In the genomic region with DNA sequence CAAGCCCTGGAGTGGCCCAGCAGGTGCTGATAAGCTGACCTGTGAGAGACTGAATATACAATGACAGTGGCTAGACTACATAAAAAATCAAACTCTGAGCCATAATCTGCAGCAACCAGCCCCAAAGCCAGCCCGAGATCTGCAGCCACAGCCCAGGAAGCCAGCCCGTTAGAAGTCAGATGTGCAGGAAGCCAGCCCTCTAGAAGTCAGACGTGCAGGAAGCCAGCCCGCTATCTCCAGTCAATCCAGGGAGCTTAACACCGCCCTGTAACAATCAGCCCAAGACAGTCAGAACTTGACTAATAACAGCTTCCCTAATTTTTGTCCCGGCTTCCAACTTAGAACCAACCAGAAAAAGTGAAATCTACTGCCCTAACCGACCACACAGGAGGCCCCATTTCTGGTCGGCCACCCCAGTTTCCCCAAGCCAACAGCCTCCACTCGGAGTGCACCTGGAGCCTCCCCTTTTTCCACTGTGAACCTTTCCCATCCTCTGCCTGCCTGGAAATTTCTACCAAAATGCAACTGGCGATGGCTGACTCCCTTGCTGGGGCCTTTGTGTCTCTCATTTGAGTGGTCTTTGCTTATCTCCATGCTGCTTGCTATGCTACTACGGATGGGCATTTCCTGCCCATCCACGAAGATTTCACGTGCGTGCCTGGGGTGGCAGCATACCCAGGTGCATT, we compare ENCODE assay signal across 27 cellular contexts.
"Had no signal": no experiment of that assay in that cellular context is flagged by ENCODE, and none has a peak within 500 bp of the region (broad histone marks: within the 10 kb centered on the region; RNA-seq: fewer than 3 reads in every experiment).

No MANE protein-coding gene starts in this region.

- H3K27me3 ChIP-seq: esophagus squamous epithelium, neutrophil, right atrium auricular region, suprapubic skin, transverse colon, upper lobe of right lung, uterus had no signal

- ATAC-seq: heart right ventricle; left colon; left ventricle myocardium superior; lower lobe of right lung; natural killer cell; sciatic nerve; stimulated activated naive CD8-positive, alpha-beta T cell treated with anti-CD3 and anti-CD28 coated beads, Interleukin-15, amount 100 ng/mL, for 72 hours; upper lobe of right lung had no signal

- DNase-seq: dermis blood vessel endothelial cell; effector memory CD4-positive, alpha-beta T cell; esophagus squamous epithelium; foreskin melanocyte; glutamatergic neuron; heart right ventricle; hippocampal formation; left colon; left ventricle myocardium superior; lower lobe of right lung; natural killer cell; stimulated activated CD4-positive, alpha-beta T cell treated with anti-CD3 and anti-CD28 coated beads, Interleukin-12 subunit alpha, Interleukin-12 subunit beta, amount 100 ng/mL, for 4 hours; stimulated activated CD4-positive, alpha-beta T cell treated with anti-CD3 and anti-CD28 coated beads, Interleukin-1b, Interleukin-23, amount 100 ng/mL, for 48 hours; stimulated activated CD4-positive, alpha-beta T cell treated with anti-CD3 and anti-CD28 coated beads, Interleukin-4, amount 100 ng/mL, for 1 hour; stimulated activated CD8-positive, alpha-beta memory T cell treated with anti-CD3 and anti-CD28 coated beads, Interleukin-4, amount 100 ng/mL, for 48 hours; stimulated activated naive CD4-positive, alpha-beta T cell; stimulated activated naive CD8-positive, alpha-beta T cell treated with anti-CD3 and anti-CD28 coated beads, Interleukin-15, amount 100 ng/mL, for 72 hours; transverse colon; upper lobe of right lung; uterus had no signal

- H3K36me3 ChIP-seq: esophagus squamous epithelium, heart right ventricle, lower lobe of right lung, neutrophil, prostate gland, right atrium auricular region, suprapubic skin, transverse colon, upper lobe of right lung, uterus had no signal

- H3K9me3 ChIP-seq: lower lobe of right lung, neutrophil, prostate gland, right atrium auricular region, transverse colon, upper lobe of right lung, uterus had no signal

- H3K4me1 ChIP-seq: esophagus squamous epithelium, heart right ventricle, lower lobe of right lung, prostate gland, right atrium auricular region, suprapubic skin, transverse colon, upper lobe of right lung, uterus had no signal

- H3K27ac ChIP-seq: coronary artery, esophagus squamous epithelium, heart right ventricle, lower lobe of right lung, neutrophil, prostate gland, right atrium auricular region, suprapubic skin, transverse colon, upper lobe of right lung, uterus had no signal

- H3K4me3 ChIP-seq: coronary artery, esophagus squamous epithelium, heart right ventricle, lower lobe of right lung, prostate gland, right atrium auricular region, smooth muscle cell, suprapubic skin, transverse colon, upper lobe of right lung, uterus had no signal

- H3K4me2 ChIP-seq: smooth muscle cell had no signal
